Comparison of ENCODE assay signal across 36 cellular contexts in the genomic region with DNA sequence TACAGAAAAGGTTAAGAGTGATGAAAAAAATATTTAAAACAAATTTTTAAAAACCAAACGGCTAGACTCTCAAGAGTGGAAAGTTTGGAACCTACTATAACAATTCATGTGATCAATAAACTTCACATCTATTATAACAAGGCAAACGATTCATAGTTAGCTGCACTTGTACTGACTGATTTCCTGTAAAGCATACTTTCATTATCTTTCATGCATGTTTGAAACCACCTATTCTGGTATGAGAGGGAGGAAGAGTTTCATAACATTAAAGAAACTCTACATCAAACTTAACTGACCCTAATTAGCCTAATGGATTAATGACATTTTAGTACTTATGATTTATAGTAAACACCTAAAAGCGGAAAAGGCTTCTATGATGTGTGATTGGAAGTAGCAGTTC. TPM values are rescaled to one million over a fixed set of nuclear protein-coding genes. Genes with fewer than 3 reads are reported as not detected.
"Had no signal": no experiment of that assay in that cellular context is flagged by ENCODE, and none has a peak within 500 bp of the region (broad histone marks: within the 10 kb centered on the region; RNA-seq: fewer than 3 reads in every experiment).

No MANE protein-coding gene starts in this region.

- H3K36me3 ChIP-seq: adrenal gland, brain microvascular endothelial cell, breast epithelium had no signal

- ATAC-seq: activated CD8-positive, alpha-beta T cell treated with anti-CD3 and anti-CD28 coated beads for 36 hours; activated naive CD4-positive, alpha-beta T cell treated with anti-CD3 and anti-CD28 coated beads, Interleukin-2, amount 50 U/mL, for 72 hours; activated T-cell treated with anti-CD3 and anti-CD28 coated beads, Interleukin-2, amount 50 U/mL, for 4 hours; activated T-cell treated with anti-CD3 and anti-CD28 coated beads, Interleukin-2, amount 50 U/mL, for 72 hours; activated T-helper 17 cell treated with anti-CD3 and anti-CD28 coated beads, Interleukin-2, amount 50 U/mL, for 72 hours; body of pancreas had no signal

- FAIRE-seq: astrocyte, colon, TTC549 had no signal

- DNase-seq: activated B cell treated with CpG ODN at 0.5 μM for 24 hours; activated CD4-positive, alpha-beta memory T cell treated with anti-CD3 and anti-CD28 coated beads for 36 hours; activated CD4-positive, alpha-beta T cell treated with anti-CD3 and anti-CD28 coated beads for 4 hours; activated CD4-positive, alpha-beta T cell treated with anti-CD3 and anti-CD28 coated beads, Interleukin-2, amount 10 ng/mL, durations not matched to agents 24 days and 14 days; activated CD4-positive, alpha-beta T cell treated with anti-CD3 and anti-CD28 coated beads, Interleukin-2, amount 50 U/mL, for 1 hour; activated CD4-positive, alpha-beta T cell treated with anti-CD3 and anti-CD28 coated beads, Interleukin-2, amount 50 U/mL, for 4 hours; activated CD4-positive, CD25-positive, alpha-beta regulatory T cell treated with anti-CD3 and anti-CD28 coated beads, Interleukin-2, amount 50 U/mL, for 72 hours; activated CD8-positive, alpha-beta memory T cell treated with anti-CD3 and anti-CD28 coated beads, Interleukin-2, amount 50 U/mL, for 4 hours; activated CD8-positive, alpha-beta T cell treated with anti-CD3 and anti-CD28 coated beads for 36 hours; activated effector memory CD4-positive, alpha-beta T cell treated with anti-CD3 and anti-CD28 coated beads, Interleukin-2, amount 50 U/mL, for 16 hours; activated gamma-delta T cell treated with Interleukin-2 at 50 U/mL for 16 hours; activated naive CD4-positive, alpha-beta T cell; activated naive CD4-positive, alpha-beta T cell treated with anti-CD3 and anti-CD28 coated beads for 36 hours; activated naive CD4-positive, alpha-beta T cell treated with anti-CD3 and anti-CD28 coated beads, Interleukin-2, amount 50 U/mL, for 16 hours; activated naive CD8-positive, alpha-beta T cell treated with anti-CD3 and anti-CD28 coated beads for 36 hours; activated T-cell treated with anti-CD3 and anti-CD28 coated beads for 4 hours; activated T-cell treated with anti-CD3 and anti-CD28 coated beads, Interleukin-2, amount 50 U/mL, for 1 hour; activated T-cell treated with anti-CD3 and anti-CD28 coated beads, Interleukin-2, amount 50 U/mL, for 4 hours; activated T-cell treated with anti-CD3 and anti-CD28 coated beads, Interleukin-2, amount 50 U/mL, for 72 hours; adrenal gland; amniotic stem cell; aorta; body of pancreas; brain microvascular endothelial cell; central memory CD4-positive, alpha-beta T cell; T-helper 2 cell; T-helper 9 cell had no signal

- H3K9me3 ChIP-seq: adrenal gland, body of pancreas, breast epithelium had no signal

- H3K4me1 ChIP-seq: adrenal gland, body of pancreas, breast epithelium had no signal

- H3K27me3 ChIP-seq: adrenal gland, body of pancreas, brain microvascular endothelial cell, breast epithelium had no signal

- H3K4me3 ChIP-seq: adrenal gland, body of pancreas, breast epithelium had no signal

- H3K27ac ChIP-seq: adrenal gland, body of pancreas, brain microvascular endothelial cell, breast epithelium, VCaP had no signal

RNA-seq across cellular contexts. Expression of a gene that starts 43.7 kb away (rescaled TPM):
- total RNA-seq: activated B cell treated with CpG ODN at 0.5 μM for 24 hours; activated CD4-positive, alpha-beta memory T cell treated with anti-CD3 and anti-CD28 coated beads for 36 hours; activated CD4-positive, alpha-beta T cell treated with anti-CD3 and anti-CD28 coated beads, Interleukin-2, amount 10 ng/mL, durations not matched to agents 24 days and 14 days; activated CD8-positive, alpha-beta memory T cell treated with anti-CD3 and anti-CD28 coated beads for 36 hours; activated CD8-positive, alpha-beta T cell treated with anti-CD3 and anti-CD28 coated beads for 36 hours; activated naive CD4-positive, alpha-beta T cell treated with anti-CD3 and anti-CD28 coated beads for 36 hours; activated naive CD4-positive, alpha-beta T cell treated with anti-CD3 and anti-CD28 coated beads, Interleukin-2, amount 50 U/mL, for 72 hours; activated naive CD8-positive, alpha-beta T cell treated with anti-CD3 and anti-CD28 coated beads for 36 hours; activated T-cell treated with anti-CD3 and anti-CD28 coated beads, Interleukin-2, amount 50 U/mL, for 4 hours; activated T-cell treated with anti-CD3 and anti-CD28 coated beads, Interleukin-2, amount 50 U/mL, for 72 hours; activated T-helper 1 cell treated with anti-CD3 and anti-CD28 coated beads, Interleukin-12 subunit alpha, Interleukin-12 subunit beta, Interleukin-2, Interleukin-4 antibody, amounts not matched to agents 30 ng/mL and 10 ng/mL and 1 ng/mL, durations not matched to agents 14 hours and 24 hours and 36 hours; activated T-helper 17 cell treated with anti-CD3 and anti-CD28 coated beads, Interleukin-2, amount 50 U/mL, for 72 hours; aorta; astrocyte; body of pancreas had no signal
- polyA plus RNA-seq: adrenal gland, aorta had no signal
